8 cellular contexts compared by ENCODE assay signal in the genomic region with DNA sequence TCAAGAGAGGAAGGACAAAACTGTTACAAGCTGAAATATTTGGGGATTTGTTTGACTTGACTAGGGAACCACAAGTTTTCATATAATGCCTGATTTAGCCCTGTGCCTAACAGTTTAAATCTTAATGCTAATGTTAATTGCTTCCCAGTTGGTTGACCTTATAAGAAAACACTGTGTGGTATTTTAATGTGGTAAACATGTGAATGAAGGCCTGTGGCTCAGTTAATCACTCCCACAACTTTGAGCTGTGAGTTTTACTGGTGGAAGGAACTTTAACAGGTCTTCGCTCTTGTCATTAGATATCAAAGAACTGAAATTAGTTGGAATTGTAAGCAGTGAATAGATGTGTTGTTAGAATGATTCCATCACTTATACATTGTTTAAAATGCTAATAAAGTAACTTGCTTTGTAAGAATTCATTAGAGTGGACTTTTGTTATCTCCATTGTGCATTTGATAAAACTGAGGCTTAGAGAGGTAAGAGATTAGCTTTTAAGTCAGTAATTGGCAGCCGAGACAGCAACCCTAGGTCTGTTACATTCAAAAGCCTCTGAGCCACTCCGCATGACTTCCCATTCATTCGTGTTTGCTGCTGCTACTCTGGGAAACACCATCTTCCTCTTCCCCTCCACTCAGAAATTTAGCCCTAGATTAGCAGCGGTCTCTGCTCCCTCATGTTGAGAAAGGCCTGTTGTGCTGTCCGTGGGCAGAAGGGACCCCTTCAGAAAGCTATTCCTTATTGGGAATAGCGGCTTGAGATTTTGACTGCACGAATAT. TPM values are rescaled to one million over a fixed set of nuclear protein-coding genes. Genes with fewer than 3 reads are reported as not detected.
DNase-seq lines count a peak whose midpoint lies in the region; ATAC-seq, FAIRE-seq and TF ChIP-seq lines count a peak whose summit lies in the region.

No MANE protein-coding gene starts in this region.

- peak; percentile 23 to 40; a peak in 5 of 6 replicates for ATAC-seq in A549
- no peak for ATAC-seq in GM19463 (IDR thresholded peaks at IDR 0.05; ENCODE audit: unreplicated experiment)

- H3K27ac ChIP-seq in A549 = peak overlapping the region; percentile 96 to 97
- peak overlapping the region; percentile 99 for H3K27ac ChIP-seq in ascending aorta
- peak overlapping the region; percentile 95 for H3K27ac ChIP-seq in keratinocyte (ENCODE audit: control insufficient read depth, insufficient read depth, low read length)
- peak overlapping the region; percentile 99 for H3K27ac ChIP-seq in subcutaneous abdominal adipose tissue (ENCODE audit: low read depth, low read length)

- no peak for TF ChIP-seq RAD21 in A549 (conservative IDR thresholded peaks at IDR 0.05 in 1 of 2, IDR thresholded peaks at IDR 0.05 in 1 of 2)

- H4K20me1 ChIP-seq in keratinocyte (ENCODE audit: control insufficient read depth, extremely low read depth, insufficient read depth, low read length) = no peaks in the 10 kb centered on the region

- POLR2A ChIA-PET in A549 (lab: Yijun Ruan, JAX) = no interaction called here

- peaks cover 29% of the 10 kb centered on the region for H3K79me2 ChIP-seq in keratinocyte (ENCODE audit: control insufficient read depth, insufficient read depth, low read length)

- TF ChIP-seq POLR2A in A549 (IDR thresholded peaks at IDR 0.05; ENCODE audit: low read length) = no peak

- DNase-seq in A549 (ENCODE audit: low read depth in 1 of 2, low spot score in 1 of 2) = no peak
- DNase-seq in GM06990 (ENCODE audit: extremely low read depth, insufficient read length) = no peak
- DNase-seq in NCI-H510A treated with DMSO at 0.1 percent for 48 hours (lab: John Stamatoyannopoulos, UW) = peak; percentile 62
- no peak for DNase-seq in ascending aorta (ENCODE audit: low spot score in 2 of 2)
- no peak for DNase-seq in keratinocyte (ENCODE audit: low read depth, low spot score)
- DNase-seq in NCI-H1048 (lab: John Stamatoyannopoulos, UW) = no peak

- H3K9ac ChIP-seq in keratinocyte (ENCODE audit: control insufficient read depth, extremely low read depth, insufficient read depth, low read length) = peak overlapping the region; percentile 91
- peak overlapping the region; percentile 96 to 99 (median 98) for H3K9ac ChIP-seq in subcutaneous abdominal adipose tissue (ENCODE audit: low read length in 5 of 5)

- intact Hi-C loops in ascending aorta (cut with DNase I) = loop anchor here (10.0 kb wide), 1 partner anchor 164 kb away; the partner anchor contains the start of gene RASSF3

- peak overlapping the region; percentile 67 for H3K4me3 ChIP-seq in A549
- H3K4me3 ChIP-seq in GM06990 (replicated peaks; ENCODE audit: low read depth, low read length) = peak overlapping the region; percentile 95
- peak overlapping the region; percentile 96 to 97 for H3K4me3 ChIP-seq in ascending aorta
- peak overlapping the region; percentile 86 to 98 (median 96) for H3K4me3 ChIP-seq in keratinocyte (ENCODE audit: control insufficient read depth in 2 of 3, extremely low read depth in 1 of 3, insufficient read depth in 2 of 3, low read depth in 1 of 3, low read length in 3 of 3)
- peak overlapping the region; percentile 75 to 96 (median 91) for H3K4me3 ChIP-seq in subcutaneous abdominal adipose tissue (ENCODE audit: low read depth in 1 of 5, low read length in 5 of 5)

- WGBS in A549 (ENCODE audit: missing lambda C conversion rate) = 30% methylated on average over 8 of the region's 8 CpGs

- CTCF ChIA-PET in A549 (lab: Yijun Ruan, JAX) = interaction anchor here (0.9 to 1.8 kb wide), 2 partner anchors 42 to 247 kb away, joined by 5 to 7 read pairs; no protein-coding TSS in a partner anchor

- no peak overlapping the region for H2AFZ ChIP-seq in keratinocyte (ENCODE audit: control insufficient read depth, low read length)

- dilution Hi-C loops in keratinocyte (cut with MboI; ENCODE audit: extremely low pct_ligation_motif_present, low sequenced_read_pairs) = no loop called here

- H3K9me1 ChIP-seq in keratinocyte (ENCODE audit: control insufficient read depth, extremely low read depth, insufficient read depth, low read length) = no peaks in the 10 kb centered on the region

- H3K9me3 ChIP-seq in A549 (no peaks in the 10 kb centered on the region), ascending aorta (no peaks in the 10 kb centered on the region), keratinocyte (ENCODE audit: control insufficient read depth, low read depth, low read length) (no peaks in the 10 kb centered on the region), subcutaneous abdominal adipose tissue (ENCODE audit: control insufficient read depth in 5 of 5, low read length in 5 of 5) (no peaks in the 10 kb centered on the region)

- no peak for TF ChIP-seq EP300 in A549 (IDR thresholded peaks at IDR 0.05)

- TF ChIP-seq CTCF in A549 (IDR thresholded peaks at IDR 0.05) = no peak
- no peak for TF ChIP-seq CTCF in GM06990 (IDR thresholded peaks at IDR 0.05; ENCODE audit: insufficient read depth, low read length, poor library complexity, severe bottlenecking)
- no peak for TF ChIP-seq CTCF in ascending aorta (IDR thresholded peaks at IDR 0.05)
- TF ChIP-seq CTCF in keratinocyte (optimal IDR thresholded peaks at IDR 0.05 in 1 of 3, IDR thresholded peaks at IDR 0.05 in 1 of 3, conservative IDR thresholded peaks at IDR 0.05 in 1 of 3; ENCODE audit: extremely low read depth in 1 of 3, insufficient read depth in 2 of 3, low read length in 3 of 3) = no peak

- no peaks in the 10 kb centered on the region for H3K27me3 ChIP-seq in GM06990 (replicated peaks; ENCODE audit: control insufficient read depth, insufficient read depth, low read length)
- H3K27me3 ChIP-seq in ascending aorta = no peaks in the 10 kb centered on the region
- H3K27me3 ChIP-seq in keratinocyte (ENCODE audit: control insufficient read depth, extremely low read depth, insufficient read depth, low read length) = no peaks in the 10 kb centered on the region
- no peaks in the 10 kb centered on the region for H3K27me3 ChIP-seq in subcutaneous abdominal adipose tissue (ENCODE audit: control insufficient read depth in 5 of 5, insufficient read depth in 4 of 5, low read length in 5 of 5)

- H3K36me3 ChIP-seq in GM06990 (ENCODE audit: control insufficient read depth, insufficient read depth, low read length) (peaks cover 3% of the 10 kb centered on the region; the same call in 1 of the 2 replicates), ascending aorta (peaks cover 0 to 20% of the 10 kb centered on the region in 2 donors), keratinocyte (ENCODE audit: control insufficient read depth in 2 of 2, extremely low read depth in 1 of 2, insufficient read depth in 2 of 2, low read length in 2 of 2) (peaks cover 9 to 19% of the 10 kb centered on the region in 2 experiments), subcutaneous abdominal adipose tissue (ENCODE audit: control insufficient read depth in 5 of 5, insufficient read depth in 5 of 5, low read length in 5 of 5) (peaks cover 12 to 23% (median 15%) of the 10 kb centered on the region in 5 donors)

- H3K4me2 ChIP-seq in A549 = peak overlapping the region; percentile 84
- peak overlapping the region; percentile 94 for H3K4me2 ChIP-seq in keratinocyte (ENCODE audit: control insufficient read depth, extremely low read depth, insufficient read depth, low read depth, low read length)

- peaks cover 18% of the 10 kb centered on the region; the same call in 2 of the 3 replicates for H3K4me1 ChIP-seq in A549
- peaks cover 0 to 7% of the 10 kb centered on the region in 2 donors for H3K4me1 ChIP-seq in ascending aorta
- H3K4me1 ChIP-seq in keratinocyte (ENCODE audit: control insufficient read depth, extremely low read depth, insufficient read depth, low read length) = peaks cover 14% of the 10 kb centered on the region
- peaks cover 6 to 24% (median 17%) of the 10 kb centered on the region in 5 donors for H3K4me1 ChIP-seq in subcutaneous abdominal adipose tissue (ENCODE audit: control insufficient read depth in 5 of 5, insufficient read depth in 5 of 5, low read length in 5 of 5)

- FAIRE-seq in A549 (lab: Jason Lieb, UNC) (no peak), keratinocyte (lab: Jason Lieb, UNC) (no peak)

TF ChIP-seq in A549, 52 proteins besides CTCF, POLR2A, EP300 and RAD21:
- TF ChIP-seq ZNF302 (CRISPR knock-in tag; IDR thresholded peaks at IDR 0.05) = no peak
- TF ChIP-seq JUN (IDR thresholded peaks at IDR 0.05) = 0 out of 5 replicates have a peak, but pooled peaks of 1 of the 2 experiments have one; percentile 2
- no peak for TF ChIP-seq SMC3 (IDR thresholded peaks at IDR 0.05)
TF ChIP-seq in A549: peak in this region for 1.

RNA-seq across cellular contexts. Expression of gene TBK1, which starts 1.0 kb away (rescaled TPM):
- polyA plus RNA-seq in A549 (2011; rRNA removed) (34.6 and 52.5 TPM in 2 replicates), A549 (2017; fragmentation: RNase III; extraction: RNeasy Plus Mini Kit Qiagen cat#74134 plus additional on column Dnase treatment) (28.0 to 29.3 TPM (median 28.7 TPM) in 3 replicates), keratinocyte (9.3 to 19.1 TPM (median 9.4 TPM) in 3 replicates)
- polyA plus RNA-seq in A549 (2012; cell fraction: cytosol; rRNA removed) = 8.1 and 8.3 TPM in 2 replicates
- polyA plus RNA-seq in A549 (2012; cell fraction: nucleus; rRNA removed) = 5.3 and 10.0 TPM in 2 replicates
- polyA minus RNA-seq in A549 (2011; rRNA and poly(A)+ RNA removed) = 11.8 and 12.2 TPM in 2 replicates
- total RNA-seq in ascending aorta = 3.9 TPM
- 22.8 TPM for polyA plus RNA-seq in keratinocyte (2011; ENCODE audit: low read depth)
- polyA plus RNA-seq in keratinocyte (2011; cell fraction: cytosol; rRNA removed) = 6.7 and 14.7 TPM in 2 replicates
- polyA plus RNA-seq in keratinocyte (2011; cell fraction: nucleus; rRNA removed) = 12.5 and 20.8 TPM in 2 replicates
- polyA plus RNA-seq in keratinocyte (2012; ENCODE audit: low replicate concordance) = 10.3 and 13.7 TPM in 2 replicates
- 0.75 to 11.8 TPM (median 4.0 TPM) in 3 replicates for polyA minus RNA-seq in keratinocyte
- polyA minus RNA-seq in keratinocyte (2011; cell fraction: cytosol; rRNA and poly(A)+ RNA removed) = 6.7 TPM
- polyA minus RNA-seq in keratinocyte (2011; cell fraction: nucleus; rRNA and poly(A)+ RNA removed) = 9.8 and 13.6 TPM in 2 replicates

RNA-seq across cellular contexts. Expression of gene XPOT, which starts 46.7 kb away (rescaled TPM):
- polyA plus RNA-seq in A549 (2011; rRNA removed) (206 and 229 TPM in 2 replicates), A549 (2017; fragmentation: RNase III; extraction: RNeasy Plus Mini Kit Qiagen cat#74134 plus additional on column Dnase treatment) (63.0 to 65.9 TPM (median 65.5 TPM) in 3 replicates), keratinocyte (53.6 to 93.8 TPM (median 65.5 TPM) in 3 replicates)
- 27.3 and 32.9 TPM in 2 replicates for polyA plus RNA-seq in A549 (2012; cell fraction: cytosol; rRNA removed)
- polyA plus RNA-seq in A549 (2012; cell fraction: nucleus; rRNA removed) = 20.8 and 28.5 TPM in 2 replicates
- 83.5 and 89.5 TPM in 2 replicates for polyA minus RNA-seq in A549 (2011; rRNA and poly(A)+ RNA removed)
- 24.5 TPM for total RNA-seq in ascending aorta
- polyA plus RNA-seq in keratinocyte (2011; ENCODE audit: low read depth) = 51.7 TPM
- 36.7 and 86.2 TPM in 2 replicates for polyA plus RNA-seq in keratinocyte (2011; cell fraction: cytosol; rRNA removed)
- 78.6 and 101 TPM in 2 replicates for polyA plus RNA-seq in keratinocyte (2011; cell fraction: nucleus; rRNA removed)
- polyA plus RNA-seq in keratinocyte (2012; ENCODE audit: low replicate concordance) = 48.1 and 65.8 TPM in 2 replicates
- polyA minus RNA-seq in keratinocyte = 12.1 to 84.4 TPM (median 49.3 TPM) in 3 replicates
- polyA minus RNA-seq in keratinocyte (2011; cell fraction: cytosol; rRNA and poly(A)+ RNA removed) = 59.3 TPM
- 38.1 and 64.8 TPM in 2 replicates for polyA minus RNA-seq in keratinocyte (2011; cell fraction: nucleus; rRNA and poly(A)+ RNA removed)
